Comparison of ENCODE assay signal across 13 cellular contexts in the genomic region with DNA sequence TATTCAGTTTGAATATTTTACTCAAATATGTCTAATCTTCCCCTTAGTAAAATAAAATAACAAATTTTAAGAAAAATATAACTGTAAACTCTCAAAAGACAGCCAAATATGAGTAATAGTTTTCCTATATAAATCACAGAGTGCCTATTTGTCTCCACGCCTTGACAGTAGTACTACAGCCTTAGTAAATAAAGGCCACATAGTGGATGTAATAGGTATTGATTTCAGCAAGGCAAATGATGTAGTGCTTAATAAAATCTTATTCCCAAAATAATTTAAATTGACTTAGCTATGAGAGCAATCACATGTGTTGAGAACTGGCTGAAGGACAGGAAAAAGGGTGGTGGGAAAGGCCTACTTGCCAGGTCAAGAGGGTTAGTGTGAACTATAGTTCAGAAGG.
"Had no signal": no experiment of that assay in that cellular context is flagged by ENCODE, and none has a peak within 500 bp of the region (broad histone marks: within the 10 kb centered on the region; RNA-seq: fewer than 3 reads in every experiment).

No MANE protein-coding gene starts in this region.

- H3K36me3 Mint-ChIP-seq: activated naive CD4-positive, alpha-beta T cell treated with anti-CD3 and anti-CD28 coated beads, Interleukin-2, amount 50 U/mL, for 72 hours; naive thymus-derived CD8-positive, alpha-beta T cell; stimulated activated effector memory CD8-positive, alpha-beta T cell treated with anti-CD3 and anti-CD28 coated beads, Interleukin-12 subunit alpha, Interleukin-12 subunit beta, amount 100 ng/mL, for 72 hours had no signal

- H3K4me3 Mint-ChIP-seq: activated B cell treated with CpG ODN at 0.5 μM for 24 hours; activated T-cell treated with anti-CD3 and anti-CD28 coated beads, Interleukin-2, amount 50 U/mL, for 72 hours; naive thymus-derived CD8-positive, alpha-beta T cell; stimulated activated effector memory CD8-positive, alpha-beta T cell treated with anti-CD3 and anti-CD28 coated beads, Interleukin-12 subunit alpha, Interleukin-12 subunit beta, amount 100 ng/mL, for 72 hours had no signal

- H3K27me3 Mint-ChIP-seq: activated B cell treated with CpG ODN at 0.5 μM for 24 hours; naive thymus-derived CD8-positive, alpha-beta T cell had no signal

- H3K27me3 ChIP-seq: neutrophil had no signal

- H3K4me1 Mint-ChIP-seq: activated B cell treated with CpG ODN at 0.5 μM for 24 hours; naive thymus-derived CD8-positive, alpha-beta T cell; stimulated activated effector memory CD8-positive, alpha-beta T cell treated with anti-CD3 and anti-CD28 coated beads, Interleukin-12 subunit alpha, Interleukin-12 subunit beta, amount 100 ng/mL, for 72 hours had no signal

- H3K27ac ChIP-seq: neutrophil had no signal

- H3K9me3 ChIP-seq: neutrophil had no signal

- H3K36me3 ChIP-seq: neutrophil had no signal

- DNase-seq: activated B cell treated with CpG ODN at 0.5 μM for 24 hours; activated CD4-positive, alpha-beta T cell treated with anti-CD3 and anti-CD28 coated beads for 48 hours; activated CD8-positive, alpha-beta memory T cell treated with anti-CD3 and anti-CD28 coated beads, Interleukin-2, amount 50 U/mL, for 48 hours; activated gamma-delta T cell; activated T-cell treated with anti-CD3 and anti-CD28 coated beads, Interleukin-2, amount 50 U/mL, for 72 hours; hippocampal formation; naive thymus-derived CD8-positive, alpha-beta T cell; retina; stimulated activated CD4-positive, alpha-beta T cell treated with anti-CD3 and anti-CD28 coated beads, Interleukin-12 subunit alpha, Interleukin-12 subunit beta, amount 100 ng/mL, for 4 hours; stimulated activated CD4-positive, alpha-beta T cell treated with anti-CD3 and anti-CD28 coated beads, Interleukin-2, amount 100 ng/mL, for 24 hours had no signal

- H3K27ac Mint-ChIP-seq: activated B cell treated with CpG ODN at 0.5 μM for 24 hours; activated naive CD4-positive, alpha-beta T cell treated with anti-CD3 and anti-CD28 coated beads, Interleukin-2, amount 50 U/mL, for 72 hours; activated T-cell treated with anti-CD3 and anti-CD28 coated beads, Interleukin-2, amount 50 U/mL, for 72 hours; naive thymus-derived CD8-positive, alpha-beta T cell; stimulated activated effector memory CD8-positive, alpha-beta T cell treated with anti-CD3 and anti-CD28 coated beads, Interleukin-12 subunit alpha, Interleukin-12 subunit beta, amount 100 ng/mL, for 72 hours had no signal
